1 cellular context compared by ENCODE assay signal in the genomic region with DNA sequence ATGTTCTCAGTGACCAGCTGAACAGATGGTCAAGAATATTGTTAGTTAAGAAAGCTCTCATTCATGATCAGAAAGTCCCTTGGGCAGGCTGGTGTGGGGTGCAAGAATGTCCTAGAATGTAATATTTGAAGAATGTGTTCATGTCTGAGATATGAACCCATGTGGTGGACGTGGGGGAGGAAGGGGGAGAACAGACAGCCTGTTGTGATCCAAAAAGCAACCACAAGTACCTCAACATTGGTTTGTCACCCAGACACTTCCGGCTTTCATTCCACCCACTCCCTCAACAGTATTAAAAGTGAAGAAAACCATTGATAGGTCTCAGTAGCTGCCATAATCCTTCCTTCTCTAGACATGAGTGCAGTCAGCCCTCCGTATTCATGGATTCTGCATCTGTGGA.
TF ChIP-seq lines count a peak whose summit lies in the region.

No MANE protein-coding gene starts in this region.

TF ChIP-seq in SK-N-SH treated with all-trans-retinoic acid at 6 μM for 48 hours, 23 proteins besides CTCF, POLR2A, EP300 and RAD21 (continued from another document):
- TF ChIP-seq, protein P1, sequence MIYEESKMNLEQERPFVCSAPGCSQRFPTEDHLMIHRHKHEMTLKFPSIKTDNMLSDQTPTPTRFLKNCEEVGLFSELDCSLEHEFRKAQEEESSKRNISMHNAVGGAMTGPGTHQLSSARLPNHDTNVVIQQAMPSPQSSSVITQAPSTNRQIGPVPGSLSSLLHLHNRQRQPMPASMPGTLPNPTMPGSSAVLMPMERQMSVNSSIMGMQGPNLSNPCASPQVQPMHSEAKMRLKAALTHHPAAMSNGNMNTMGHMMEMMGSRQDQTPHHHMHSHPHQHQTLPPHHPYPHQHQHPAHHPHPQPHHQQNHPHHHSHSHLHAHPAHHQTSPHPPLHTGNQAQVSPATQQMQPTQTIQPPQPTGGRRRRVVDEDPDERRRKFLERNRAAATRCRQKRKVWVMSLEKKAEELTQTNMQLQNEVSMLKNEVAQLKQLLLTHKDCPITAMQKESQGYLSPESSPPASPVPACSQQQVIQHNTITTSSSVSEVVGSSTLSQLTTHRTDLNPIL (CRISPR knock-in tag; IDR thresholded peaks at IDR 0.05; ENCODE audit: low read depth) = no peak
- TF ChIP-seq ARNTL (CRISPR knock-in tag; IDR thresholded peaks at IDR 0.05; ENCODE audit: borderline replicate concordance, low read depth) (no peak), SNAI2 (CRISPR knock-in tag; IDR thresholded peaks at IDR 0.05) (no peak)
